17 cellular contexts compared by ENCODE assay signal in genomic region chr10:8288600-8288999, GRCh38.
DNase-seq lines count a peak whose midpoint lies in the region; TF ChIP-seq lines count a peak whose summit lies in the region.
"Had no signal": no experiment of that assay in that cellular context is flagged by ENCODE, and none has a peak within 500 bp of the region (broad histone marks: within the 10 kb centered on the region; RNA-seq: fewer than 3 reads in every experiment).

No MANE protein-coding gene starts in this region.

- peak overlapping the region; percentile 67 for H3K4me2 ChIP-seq in neural progenitor cell
- H3K4me2 ChIP-seq: A549; BLaER1 treated with 17β-estradiol and CSF1 and Interleukin-3, amounts not matched to agents 10 nM and 100 nM had no signal

- DNase-seq in esophagus muscularis mucosa (ENCODE audit: extremely low spot score) (peak; percentile 53), neural progenitor cell (ENCODE audit: low spot score) (peak; percentile 35), thyroid gland (peak; percentile 49 to 61), prostate gland (ENCODE audit: low spot score) (no peak), RPMI8226 (no peak)
- DNase-seq: AML-193; Caco-2; Calu3; CD4-positive, alpha-beta T cell; CD8-positive, alpha-beta T cell; DMS79 treated with DMSO at 0.1 percent for 48 hours; GF-D8 had no signal

- 78% methylated on average over 9 of the region's 9 CpGs for WGBS in esophagus muscularis mucosa
- 31 to 45% methylated on average over 9 of the region's 9 CpGs for WGBS in thyroid gland, 2 donors
- 85% methylated on average over 9 of the region's 9 CpGs for WGBS in prostate gland

- no peak overlapping the region for H3K9ac ChIP-seq in neural progenitor cell
- H3K9ac ChIP-seq: BLaER1 treated with 17β-estradiol and CSF1 and Interleukin-3, amounts not matched to agents 10 nM and 100 nM had no signal

- H3K4me1 ChIP-seq in esophagus muscularis mucosa (no peaks in the 10 kb centered on the region), neural progenitor cell (peaks cover 31% of the 10 kb centered on the region), thyroid gland (peaks cover 5 to 17% of the 10 kb centered on the region in 2 donors), prostate gland (replicated peaks) (no peaks in the 10 kb centered on the region)
- H3K4me1 ChIP-seq: A549; BLaER1 treated with 17β-estradiol and CSF1 and Interleukin-3, amounts not matched to agents 10 nM and 100 nM; Caco-2 had no signal

- H3K27me3 Mint-ChIP-seq in neural progenitor cell (ENCODE audit: insufficient read depth, low read depth), result no peaks in the 10 kb centered on the region
- H3K27me3 Mint-ChIP-seq: B cell; CD4-positive, alpha-beta T cell had no signal

- no peaks in the 10 kb centered on the region for H3K9me3 Mint-ChIP-seq in neural progenitor cell
- H3K9me3 Mint-ChIP-seq: CD4-positive, alpha-beta T cell; CD8-positive, alpha-beta T cell had no signal

- H3K27ac Mint-ChIP-seq in neural progenitor cell, result no peak overlapping the region
- H3K27ac Mint-ChIP-seq: B cell; CD4-positive, alpha-beta T cell; CD8-positive, alpha-beta T cell had no signal

- peaks cover 27% of the 10 kb centered on the region for H3F3A ChIP-seq in neural progenitor cell (ENCODE audit: low read depth)

- no peaks in the 10 kb centered on the region for H3K79me2 ChIP-seq in neural progenitor cell (ENCODE audit: low read depth)

- H3K36me3 ChIP-seq in esophagus muscularis mucosa, result no peaks in the 10 kb centered on the region
- no peaks in the 10 kb centered on the region for H3K36me3 ChIP-seq in neural progenitor cell
- H3K36me3 ChIP-seq in thyroid gland, result no peaks in the 10 kb centered on the region
- no peaks in the 10 kb centered on the region for H3K36me3 ChIP-seq in prostate gland
- H3K36me3 ChIP-seq: BLaER1 treated with 17β-estradiol and CSF1 and Interleukin-3, amounts not matched to agents 10 nM and 100 nM had no signal

- H3K36me3 Mint-ChIP-seq in neural progenitor cell, result no peaks in the 10 kb centered on the region
- H3K36me3 Mint-ChIP-seq: CD8-positive, alpha-beta T cell had no signal

- H3K4me3 ChIP-seq in esophagus muscularis mucosa (no peak overlapping the region), neural progenitor cell (no peak overlapping the region), thyroid gland (replicated peaks in 1 of 3) (no peak overlapping the region), prostate gland (no peak overlapping the region)
- H3K4me3 ChIP-seq: A549; BLaER1 treated with 17β-estradiol and CSF1 and Interleukin-3, amounts not matched to agents 10 nM and 100 nM had no signal

- TF ChIP-seq EP300 in esophagus muscularis mucosa (IDR thresholded peaks at IDR 0.05), result no peak

- intact Hi-C loops in esophagus muscularis mucosa (cut with DNase I) (no loop called here), thyroid gland (cut with DNase I) (no loop called here), prostate gland (cut with DNase I) (no loop called here)

- H3K27me3 ChIP-seq in esophagus muscularis mucosa (no peaks in the 10 kb centered on the region), neural progenitor cell (no peaks in the 10 kb centered on the region), thyroid gland (no peaks in the 10 kb centered on the region), prostate gland (replicated peaks; ENCODE audit: insufficient read depth) (no peaks in the 10 kb centered on the region)
- H3K27me3 ChIP-seq: BLaER1 treated with 17β-estradiol and CSF1 and Interleukin-3, amounts not matched to agents 10 nM and 100 nM had no signal

- H3K4me3 Mint-ChIP-seq in neural progenitor cell, result no peak overlapping the region
- H3K4me3 Mint-ChIP-seq: B cell; CD4-positive, alpha-beta T cell; CD8-positive, alpha-beta T cell had no signal

- H4K20me1 ChIP-seq in neural progenitor cell (ENCODE audit: low read depth), result peaks cover 5% of the 10 kb centered on the region
- H4K20me1 ChIP-seq: BLaER1 treated with 17β-estradiol and CSF1 and Interleukin-3, amounts not matched to agents 10 nM and 100 nM had no signal

- H3K9me3 ChIP-seq in esophagus muscularis mucosa, result no peaks in the 10 kb centered on the region
- no peaks in the 10 kb centered on the region for H3K9me3 ChIP-seq in neural progenitor cell (ENCODE audit: low read depth)
- H3K9me3 ChIP-seq in thyroid gland, result no peaks in the 10 kb centered on the region
- no peaks in the 10 kb centered on the region for H3K9me3 ChIP-seq in prostate gland
- H3K9me3 ChIP-seq: A549; BLaER1 treated with 17β-estradiol and CSF1 and Interleukin-3, amounts not matched to agents 10 nM and 100 nM; Caco-2 had no signal

- TF ChIP-seq CTCF in esophagus muscularis mucosa (IDR thresholded peaks at IDR 0.05) (no peak), neural progenitor cell (IDR thresholded peaks at IDR 0.05) (no peak), thyroid gland (IDR thresholded peaks at IDR 0.05) (peak in 2 of 6 experiments; percentile 28 to 31), prostate gland (IDR thresholded peaks at IDR 0.05) (no peak)

- no peaks in the 10 kb centered on the region for H3K4me1 Mint-ChIP-seq in neural progenitor cell
- H3K4me1 Mint-ChIP-seq: B cell had no signal

- TF ChIP-seq POLR2A in esophagus muscularis mucosa (IDR thresholded peaks at IDR 0.05; ENCODE audit: low read depth), result no peak
- no peak for TF ChIP-seq POLR2A in thyroid gland (IDR thresholded peaks at IDR 0.05)
- no peak for TF ChIP-seq POLR2A in prostate gland (IDR thresholded peaks at IDR 0.05)

- H2AFZ ChIP-seq in neural progenitor cell (replicated peaks), result no peak overlapping the region

- H3K27ac ChIP-seq in esophagus muscularis mucosa (replicated peaks in 1 of 4) (no peak overlapping the region), neural progenitor cell (no peak overlapping the region), thyroid gland (peak overlapping the region; percentile 14 to 42 (median 37)), prostate gland (no peak overlapping the region)
- H3K27ac ChIP-seq: 22Rv1; A549; BLaER1 treated with 17β-estradiol and CSF1 and Interleukin-3, amounts not matched to agents 10 nM and 100 nM; C4-2B had no signal

Comparison
In these comparisons a context has a peak if more than half of its experiments do, and no peak if none do; other contexts are left out.
1. DNase-seq: peak in esophagus muscularis mucosa (single experiment), neural progenitor cell (single experiment) and thyroid gland (2 of 2); none in prostate gland (single experiment) and RPMI8226 (single experiment).
2. H3K27ac ChIP-seq: peak in thyroid gland (3 of 3); none in esophagus muscularis mucosa (0 of 4), neural progenitor cell (single experiment) and prostate gland (0 of 2).